Comparison of ENCODE assay signal across 14 cellular contexts in genomic region chr2:239750929-239751718, GRCh38.
DNase-seq lines count a peak whose midpoint lies in the region; ATAC-seq, FAIRE-seq and TF ChIP-seq lines count a peak whose summit lies in the region.
"Had no signal": no experiment of that assay in that cellular context is flagged by ENCODE, and none has a peak within 500 bp of the region (broad histone marks: within the 10 kb centered on the region; RNA-seq: fewer than 3 reads in every experiment).

No MANE protein-coding gene starts in this region.

- no peak for TF ChIP-seq CTCF in left ventricle myocardium inferior (IDR thresholded peaks at IDR 0.05; ENCODE audit: borderline replicate concordance)
- no peak for TF ChIP-seq CTCF in kidney (IDR thresholded peaks at IDR 0.05; ENCODE audit: borderline replicate concordance, extremely low read depth, insufficient read depth)
- TF ChIP-seq CTCF in thoracic aorta (IDR thresholded peaks at IDR 0.05) = no peak
- TF ChIP-seq CTCF in Peyer's patch (IDR thresholded peaks at IDR 0.05) = no peak

- DNase-seq in Right ventricle myocardium superior (peak; percentile 30), left ventricle myocardium inferior (no peak), kidney (peak; percentile 67), thoracic aorta (ENCODE audit: low spot score) (no peak), Peyer's patch (no peak), HPDE6-E6E7 (ENCODE audit: extremely low spot score) (no peak)
- DNase-seq: EL, HFFc6, NCI-H2081, NCI-H524, OCI-M1 had no signal

- intact Hi-C loops in Right ventricle myocardium superior (cut with DNase I) (no loop called here), left ventricle myocardium inferior (cut with micrococcal nuclease) (no loop called here), kidney (cut with DNase I) (no loop called here)

- H3K36me3 ChIP-seq in left ventricle myocardium inferior (no peaks in the 10 kb centered on the region), KOPT-K1 (ENCODE audit: insufficient read depth, low read length) (no peaks in the 10 kb centered on the region), kidney (ENCODE audit: control insufficient read depth in 1 of 2, insufficient read depth in 2 of 2, low read length in 2 of 2) (no peaks in the 10 kb centered on the region), thoracic aorta (no peaks in the 10 kb centered on the region), Peyer's patch (no peaks in the 10 kb centered on the region)

- H3K27ac ChIP-seq in left ventricle myocardium inferior (replicated peaks) (no peak overlapping the region), KOPT-K1 (ENCODE audit: low read depth, low read length, poor library complexity, severe bottlenecking) (peak overlapping the region; percentile 82), kidney (ENCODE audit: low read depth in 2 of 2, low read length in 2 of 2) (no peak overlapping the region), thoracic aorta (peak overlapping the region; percentile 52 to 56), Peyer's patch (no peak overlapping the region)

- ATAC-seq in Right ventricle myocardium superior (ENCODE audit: poor library complexity) = no peak
- ATAC-seq in thoracic aorta (ENCODE audit: insufficient number of reproducible peaks, low FRiP score, low read depth) = no peak
- no peak for ATAC-seq in HG02973 (IDR thresholded peaks at IDR 0.05; ENCODE audit: unreplicated experiment)
- ATAC-seq: SK-N-SH treated with all-trans-retinoic acid at 6 μM for 48 hours had no signal

- H3K4me1 ChIP-seq in left ventricle myocardium inferior (no peaks in the 10 kb centered on the region), kidney (ENCODE audit: control insufficient read depth in 1 of 2, insufficient read depth in 1 of 2, low read depth in 1 of 2, low read length in 2 of 2) (peaks cover 0 to 4% of the 10 kb centered on the region in 2 donors), thoracic aorta (ENCODE audit: control insufficient read depth in 1 of 2, low read depth in 2 of 2) (peaks cover 19 to 42% of the 10 kb centered on the region in 2 donors), Peyer's patch (no peaks in the 10 kb centered on the region)

- H3K27me3 ChIP-seq in left ventricle myocardium inferior (ENCODE audit: low read depth) (peaks cover 89% of the 10 kb centered on the region), thoracic aorta (replicated peaks; ENCODE audit: insufficient read depth) (no peaks in the 10 kb centered on the region), Peyer's patch (no peaks in the 10 kb centered on the region)

- no peak for FAIRE-seq in kidney (lab: Jason Lieb, UNC)

- no peak for TF ChIP-seq POLR2A in Peyer's patch (IDR thresholded peaks at IDR 0.05)

- no peak overlapping the region for H3K9ac ChIP-seq in kidney (ENCODE audit: low read length in 2 of 2)

- H3K4me3 ChIP-seq in left ventricle myocardium inferior (no peak overlapping the region), kidney (ENCODE audit: low read length in 2 of 2) (no peak overlapping the region), thoracic aorta (no peak overlapping the region), Peyer's patch (no peak overlapping the region)

- H3K9me3 ChIP-seq in left ventricle myocardium inferior (replicated peaks) (no peaks in the 10 kb centered on the region), KOPT-K1 (ENCODE audit: insufficient read depth, low read length, poor library complexity, severe bottlenecking) (no peaks in the 10 kb centered on the region), kidney (ENCODE audit: control insufficient read depth in 1 of 2, low read length in 2 of 2) (no peaks in the 10 kb centered on the region), thoracic aorta (no peaks in the 10 kb centered on the region), Peyer's patch (no peaks in the 10 kb centered on the region)

Comparison
In these comparisons a context has a peak if more than half of its experiments do, and no peak if none do; other contexts are left out.
1. DNase-seq: peak in Right ventricle myocardium superior (single experiment) and kidney (single experiment); none in left ventricle myocardium inferior (single experiment), thoracic aorta (single experiment), Peyer's patch (0 of 3) and HPDE6-E6E7 (single experiment).
2. H3K27ac ChIP-seq: peak in KOPT-K1 (single experiment) and thoracic aorta (2 of 2); none in left ventricle myocardium inferior (single experiment), kidney (0 of 2) and Peyer's patch (0 of 4).